In the genomic region with DNA sequence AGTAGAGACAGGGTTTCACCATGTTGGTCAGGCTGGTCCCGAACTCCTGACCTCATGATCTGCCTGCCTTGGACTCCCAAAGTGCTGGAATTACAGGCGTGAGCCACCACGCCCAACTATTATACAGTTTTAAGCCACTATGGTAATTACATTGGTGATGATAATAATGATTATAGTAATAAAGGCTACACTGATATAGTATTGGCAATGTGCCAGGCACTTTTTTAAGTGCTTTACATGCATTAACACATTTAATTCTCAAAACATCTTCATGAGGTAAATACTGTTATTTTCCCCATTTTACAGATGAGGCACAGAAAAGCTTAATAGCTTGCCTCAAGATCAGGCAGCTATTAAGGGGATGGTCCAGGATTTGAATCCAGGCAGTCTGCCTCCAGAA, we compare ENCODE assay signal across 23 cellular contexts.
"Had no signal": no experiment of that assay in that cellular context is flagged by ENCODE, and none has a peak within 500 bp of the region (broad histone marks: within the 10 kb centered on the region; RNA-seq: fewer than 3 reads in every experiment).

No MANE protein-coding gene starts in this region.

- H2AFZ ChIP-seq: hepatocyte had no signal

- H3K36me3 ChIP-seq: gastroesophageal sphincter, heart left ventricle, left lung, prostate gland, right atrium auricular region, sigmoid colon, tibial artery had no signal

- H3K4me3 ChIP-seq: dorsolateral prefrontal cortex, gastroesophageal sphincter, heart left ventricle, hepatocyte, left lung, prostate gland, right atrium auricular region, sigmoid colon, testis, tibial artery had no signal

- H3K27ac ChIP-seq: dorsolateral prefrontal cortex, foreskin keratinocyte, gastroesophageal sphincter, heart left ventricle, hepatocyte, left lung, prostate gland, right atrium auricular region, sigmoid colon, testis, tibial artery had no signal

- ATAC-seq: foreskin keratinocyte; gastroesophageal sphincter; heart left ventricle; left lung; naive thymus-derived CD8-positive, alpha-beta T cell; stimulated activated effector memory CD8-positive, alpha-beta T cell treated with anti-CD3 and anti-CD28 coated beads, Interleukin-12 subunit alpha, Interleukin-12 subunit beta, amount 100 ng/mL, for 72 hours; stimulated activated naive CD8-positive, alpha-beta T cell treated with anti-CD3 and anti-CD28 coated beads, Interleukin-15, Interleukin-2, amounts not matched to agents 100 U/mL and 50 U/mL, for 24 hours had no signal

- DNase-seq: cortex of kidney; dorsolateral prefrontal cortex; effector CD4-positive, alpha-beta T cell; foreskin keratinocyte; heart left ventricle; kidney; left lung; naive thymus-derived CD8-positive, alpha-beta T cell; nephron progenitor cell; nucleus accumbens; sigmoid colon; stimulated activated CD4-positive, alpha-beta T cell treated with anti-CD3 and anti-CD28 coated beads, Interleukin-2, amount 100 ng/mL, for 24 hours; stimulated activated CD4-positive, alpha-beta T cell treated with anti-CD3 and anti-CD28 coated beads, Interleukin-4, amount 100 ng/mL, for 24 hours; stimulated activated naive CD8-positive, alpha-beta T cell treated with anti-CD3 and anti-CD28 coated beads, Interleukin-15, Interleukin-2, amounts not matched to agents 100 U/mL and 50 U/mL, for 24 hours; substantia nigra; testis; tibial artery had no signal

- H3K9me3 ChIP-seq: prostate gland, testis had no signal

- H3K79me2 ChIP-seq: hepatocyte had no signal

- H3K4me1 ChIP-seq: foreskin keratinocyte, gastroesophageal sphincter, heart left ventricle, left lung, prostate gland, right atrium auricular region, sigmoid colon, testis, tibial artery had no signal

- H3K4me2 ChIP-seq: hepatocyte had no signal

- FAIRE-seq: kidney, urothelium cell line had no signal

- H3K27me3 ChIP-seq: foreskin keratinocyte, gastroesophageal sphincter, heart left ventricle, hepatocyte, left lung, right atrium auricular region, sigmoid colon, testis, tibial artery had no signal
